ENCODE assay signal across 12 cellular contexts in genomic region chrX:155065035-155065734, GRCh38. TPM values are rescaled to one million over a fixed set of nuclear protein-coding genes. Genes with fewer than 3 reads are reported as not detected.
DNase-seq lines count a peak whose midpoint lies in the region; ATAC-seq, FAIRE-seq and TF ChIP-seq lines count a peak whose summit lies in the region.
"Had no signal": no experiment of that assay in that cellular context is flagged by ENCODE, and none has a peak within 500 bp of the region (broad histone marks: within the 10 kb centered on the region; RNA-seq: fewer than 3 reads in every experiment).

No MANE protein-coding gene starts in this region.

- peaks cover 2% of the 10 kb centered on the region; the same call in 1 of the 2 replicates for H3K79me2 ChIP-seq in MM.1S (ENCODE audit: low read length)

- H3K4me1 ChIP-seq in MM.1S (ENCODE audit: low read length): no peaks in the 10 kb centered on the region

- TF ChIP-seq CTCF in MM.1S (IDR thresholded peaks at IDR 0.05; ENCODE audit: low read length): no peak
- no peak for TF ChIP-seq CTCF in D721Med (IDR thresholded peaks at IDR 0.05; ENCODE audit: insufficient read depth, missing control alignments)

- H2AFZ ChIP-seq in MM.1S (ENCODE audit: low read length): no peak overlapping the region

- no peak for ATAC-seq in activated T-helper 17 cell treated with anti-CD3 and anti-CD28 coated beads, Interleukin-2, amount 50 U/mL, for 72 hours (replicated peaks)

- H3K9me3 ChIP-seq in SK-N-MC (ENCODE audit: low read depth, low read length) (no peaks in the 10 kb centered on the region), MM.1S (replicated peaks; ENCODE audit: insufficient read depth, low read length) (no peaks in the 10 kb centered on the region)
- H3K9me3 ChIP-seq: HAP-1 had no signal

- H4K20me1 ChIP-seq in MM.1S (ENCODE audit: insufficient read depth, low read length): no peaks in the 10 kb centered on the region

- FAIRE-seq in D721Med (lab: Jason Lieb, UNC): no peak
- FAIRE-seq: GM19239 had no signal

- no peaks in the 10 kb centered on the region for H3K9me3 Mint-ChIP-seq in activated T-helper 17 cell treated with anti-CD3 and anti-CD28 coated beads, Interleukin-2, amount 50 U/mL, for 72 hours

- no peak overlapping the region for H3K4me3 Mint-ChIP-seq in activated T-helper 17 cell treated with anti-CD3 and anti-CD28 coated beads, Interleukin-2, amount 50 U/mL, for 72 hours

- no peak overlapping the region for H3K4me2 ChIP-seq in MM.1S (ENCODE audit: low read depth, low read length)

- H3K36me3 ChIP-seq in SK-N-MC (ENCODE audit: insufficient read depth, low read length): no peaks in the 10 kb centered on the region; the same call in 1 of the 2 replicates
- H3K36me3 ChIP-seq in MM.1S (replicated peaks; ENCODE audit: insufficient read depth, low read length): no peaks in the 10 kb centered on the region

- H3K27ac ChIP-seq in SK-N-MC: peak overlapping the region; percentile 37; the same call in 1 of the 2 replicates
- no peak overlapping the region for H3K27ac ChIP-seq in MM.1S (ENCODE audit: low read length)

- H3K27me3 Mint-ChIP-seq in activated T-helper 17 cell treated with anti-CD3 and anti-CD28 coated beads, Interleukin-2, amount 50 U/mL, for 72 hours: no peaks in the 10 kb centered on the region

- no peaks in the 10 kb centered on the region for H3F3A ChIP-seq in MM.1S (ENCODE audit: insufficient read depth, low read length)

- H3K4me3 ChIP-seq in SK-N-MC: 0 out of 2 replicates have a peak overlapping the region, but pooled peaks have one; percentile 17
- no peak overlapping the region for H3K4me3 ChIP-seq in MM.1S (ENCODE audit: low read length)
- H3K4me3 ChIP-seq: HAP-1 had no signal

- DNase-seq in AG20443 (ENCODE audit: low spot score) (peak; percentile 26), SK-N-MC (ENCODE audit: low read depth, low spot score) (no peak), glomerular visceral epithelial cell (ENCODE audit: extremely low spot score) (peak; percentile 27), MM.1S (no peak), D721Med (ENCODE audit: insufficient read length, low spot score) (no peak)
- DNase-seq: activated CD4-positive, alpha-beta T cell treated with anti-CD3 and anti-CD28 coated beads, Interleukin-2, amount 50 U/mL, for 4 hours; activated naive CD4-positive, alpha-beta T cell treated with anti-CD3 and anti-CD28 coated beads, Interleukin-2, amount 50 U/mL, for 16 hours; NCI-H1105 treated with DMSO at 0.1 percent for 48 hours; NCI-H748 treated with DMSO at 0.1 percent for 48 hours had no signal

- H3K27ac Mint-ChIP-seq in activated T-helper 17 cell treated with anti-CD3 and anti-CD28 coated beads, Interleukin-2, amount 50 U/mL, for 72 hours: no peak overlapping the region

- H3K9me2 ChIP-seq in MM.1S (replicated peaks; ENCODE audit: insufficient read depth, low read length): no peaks in the 10 kb centered on the region

- peaks cover 10% of the 10 kb centered on the region for H3K4me1 Mint-ChIP-seq in activated T-helper 17 cell treated with anti-CD3 and anti-CD28 coated beads, Interleukin-2, amount 50 U/mL, for 72 hours

- H3K9ac ChIP-seq in SK-N-MC (ENCODE audit: insufficient read length): no peak overlapping the region
- H3K9ac ChIP-seq in MM.1S (ENCODE audit: low read length): no peak overlapping the region

- peaks cover 20% of the 10 kb centered on the region for H3K36me3 Mint-ChIP-seq in activated T-helper 17 cell treated with anti-CD3 and anti-CD28 coated beads, Interleukin-2, amount 50 U/mL, for 72 hours (ENCODE audit: low read depth)

- H3K27me3 ChIP-seq in MM.1S (replicated peaks; ENCODE audit: insufficient read depth, low read length): no peaks in the 10 kb centered on the region

RNA-seq across cellular contexts. Expression of gene CMC4, which starts 5.8 kb away (rescaled TPM):
- 1 to 10 TPM; 3.2 to 7.1 TPM for total RNA-seq in activated T-helper 17 cell treated with anti-CD3 and anti-CD28 coated beads, Interleukin-2, amount 50 U/mL, for 72 hours

RNA-seq across cellular contexts. Expression of gene MTCP1, which starts 5.8 kb away (rescaled TPM):
- total RNA-seq in activated T-helper 17 cell treated with anti-CD3 and anti-CD28 coated beads, Interleukin-2, amount 50 U/mL, for 72 hours: 10 to 100 TPM; 18.3 to 19.8 TPM

RNA-seq across cellular contexts. Expression of gene BRCC3, which starts 6.1 kb away (rescaled TPM):
- 10 to 100 TPM; 29.1 to 48.7 TPM for total RNA-seq in activated T-helper 17 cell treated with anti-CD3 and anti-CD28 coated beads, Interleukin-2, amount 50 U/mL, for 72 hours

RNA-seq across cellular contexts. Expression of gene FUNDC2, which starts 38.5 kb away (rescaled TPM):
- 10 to 100 TPM; 72.1 to 73.8 TPM for total RNA-seq in activated T-helper 17 cell treated with anti-CD3 and anti-CD28 coated beads, Interleukin-2, amount 50 U/mL, for 72 hours

RNA-seq across cellular contexts. Expression of gene F8, which starts 42.7 kb away (rescaled TPM):
- total RNA-seq in activated T-helper 17 cell treated with anti-CD3 and anti-CD28 coated beads, Interleukin-2, amount 50 U/mL, for 72 hours: 1 to 10 TPM; 5.6 to 7.9 TPM

Comparison
In these comparisons a context has a peak if more than half of its experiments do, and no peak if none do; other contexts are left out.
1. DNase-seq: peak in AG20443 (single experiment) and glomerular visceral epithelial cell (single experiment); none in SK-N-MC (single experiment), MM.1S (single experiment) and D721Med (single experiment).